8 cellular contexts compared by ENCODE assay signal in the genomic region with DNA sequence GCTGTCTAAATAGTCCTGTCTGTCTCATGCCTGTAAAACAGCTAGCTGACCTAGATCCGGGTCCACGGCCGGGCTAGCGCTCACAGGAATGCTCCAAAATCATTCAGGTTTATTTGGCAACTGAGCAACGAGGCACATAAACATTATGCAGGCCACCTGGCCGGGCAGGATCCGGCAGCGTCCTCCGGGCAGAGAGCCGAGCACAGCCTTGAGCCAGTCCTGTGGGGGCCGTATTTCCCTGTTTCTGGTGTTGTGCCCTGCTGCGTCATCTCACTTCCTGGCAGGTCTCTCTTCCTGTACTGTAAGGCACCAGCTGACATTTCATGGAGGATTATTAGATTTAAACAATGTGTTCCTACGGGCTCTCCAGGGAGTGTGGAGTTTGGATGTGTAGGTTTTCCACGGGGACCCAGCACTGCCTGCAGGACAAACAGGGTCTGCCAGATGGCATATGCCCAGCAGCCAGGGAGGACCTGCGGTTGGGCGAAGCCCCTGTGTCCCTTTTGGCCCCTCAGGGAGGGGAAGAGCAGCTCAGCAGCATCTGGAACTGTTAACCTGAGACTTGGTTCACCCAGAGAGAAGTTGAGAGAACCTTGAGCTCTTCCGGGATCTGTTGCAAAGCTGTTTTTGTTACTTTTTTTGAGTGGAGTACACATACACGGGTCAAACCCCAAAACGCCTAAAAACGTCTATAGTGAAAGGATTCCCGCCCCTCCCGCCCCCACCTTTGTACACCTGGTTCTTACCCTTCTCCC. TPM values are rescaled to one million over a fixed set of nuclear protein-coding genes. Genes with fewer than 3 reads are reported as not detected.
DNase-seq lines count a peak whose midpoint lies in the region; ATAC-seq and TF ChIP-seq lines count a peak whose summit lies in the region.

No MANE protein-coding gene starts in this region.

- H3K9me3 ChIP-seq in right cardiac atrium (ENCODE audit: control insufficient read depth, low read length) = no peaks in the 10 kb centered on the region

- H3K36me3 Mint-ChIP-seq in activated T-helper 17 cell treated with anti-CD3 and anti-CD28 coated beads, Interleukin-2, amount 50 U/mL, for 72 hours (ENCODE audit: low read depth) = no peaks in the 10 kb centered on the region
- H3K36me3 Mint-ChIP-seq in activated T-cell treated with anti-CD3 and anti-CD28 coated beads, Interleukin-2, amount 50 U/mL, for 24 hours (ENCODE audit: low read depth) = no peaks in the 10 kb centered on the region

- H3K4me1 Mint-ChIP-seq in activated T-helper 17 cell treated with anti-CD3 and anti-CD28 coated beads, Interleukin-2, amount 50 U/mL, for 72 hours = no peaks in the 10 kb centered on the region
- H3K4me1 Mint-ChIP-seq in activated T-cell treated with anti-CD3 and anti-CD28 coated beads, Interleukin-2, amount 50 U/mL, for 24 hours (ENCODE audit: low read depth) = no peaks in the 10 kb centered on the region

- H3K9me3 Mint-ChIP-seq in activated T-helper 17 cell treated with anti-CD3 and anti-CD28 coated beads, Interleukin-2, amount 50 U/mL, for 72 hours = no peaks in the 10 kb centered on the region
- no peaks in the 10 kb centered on the region for H3K9me3 Mint-ChIP-seq in activated T-cell treated with anti-CD3 and anti-CD28 coated beads, Interleukin-2, amount 50 U/mL, for 24 hours

- H3K27me3 ChIP-seq in HL-60 (ENCODE audit: insufficient read depth, poor library complexity, severe bottlenecking) = no peaks in the 10 kb centered on the region
- no peaks in the 10 kb centered on the region for H3K27me3 ChIP-seq in right cardiac atrium (ENCODE audit: control insufficient read depth, insufficient read depth)

- peak overlapping the region; percentile 17 for H3K27ac Mint-ChIP-seq in activated T-helper 17 cell treated with anti-CD3 and anti-CD28 coated beads, Interleukin-2, amount 50 U/mL, for 72 hours
- no peak overlapping the region for H3K27ac Mint-ChIP-seq in activated T-cell treated with anti-CD3 and anti-CD28 coated beads, Interleukin-2, amount 50 U/mL, for 24 hours

- ATAC-seq in activated T-helper 17 cell treated with anti-CD3 and anti-CD28 coated beads, Interleukin-2, amount 50 U/mL, for 72 hours (replicated peaks) = no peak
- ATAC-seq in right cardiac atrium = peak; percentile 89 to 95
- ATAC-seq in GM19452 (IDR thresholded peaks at IDR 0.05; ENCODE audit: unreplicated experiment) = no peak

- no peak for TF ChIP-seq CTCF in HL-60 (IDR thresholded peaks at IDR 0.05; ENCODE audit: insufficient read depth, low read length)

- H3K4me1 ChIP-seq in right cardiac atrium (ENCODE audit: control insufficient read depth, insufficient read depth, low read length) = peaks cover 15% of the 10 kb centered on the region

- H3K4me3 ChIP-seq in HL-60 (replicated peaks; ENCODE audit: insufficient read depth, low read length) (no peak overlapping the region), right cardiac atrium (ENCODE audit: low read length) (peak overlapping the region; percentile 2), skin epidermis (peak overlapping the region in 2 of 7 experiments; percentile 20 to 21)

- peak in 1 of 2 experiments; percentile 62 for DNase-seq in HL-60 (ENCODE audit: low read depth in 1 of 2, low spot score in 1 of 2)
- peak; percentile 78 to 90 (median 85) for DNase-seq in right cardiac atrium
- no peak for DNase-seq in NCI-H128 (lab: John Stamatoyannopoulos, UW; ENCODE audit: unreplicated experiment)
- no peak for DNase-seq in activated T-cell treated with anti-CD3 and anti-CD28 coated beads, Interleukin-2, amount 50 U/mL, for 24 hours
- no peak for DNase-seq in retina

- intact Hi-C loops in right cardiac atrium (cut with DNase I) = no loop called here

- WGBS in right cardiac atrium = 40% methylated on average over 22 of the region's 22 CpGs

- H3K27me3 Mint-ChIP-seq in activated T-helper 17 cell treated with anti-CD3 and anti-CD28 coated beads, Interleukin-2, amount 50 U/mL, for 72 hours = peaks cover 21% of the 10 kb centered on the region
- peaks cover 21% of the 10 kb centered on the region for H3K27me3 Mint-ChIP-seq in activated T-cell treated with anti-CD3 and anti-CD28 coated beads, Interleukin-2, amount 50 U/mL, for 24 hours

- H3K27ac ChIP-seq in HL-60 (replicated peaks) (peak overlapping the region; percentile 49), right cardiac atrium (ENCODE audit: low read length) (peak overlapping the region; percentile 68), skin epidermis (peak overlapping the region; percentile 12 to 87 (median 80))

- no peak overlapping the region for H3K4me3 Mint-ChIP-seq in activated T-helper 17 cell treated with anti-CD3 and anti-CD28 coated beads, Interleukin-2, amount 50 U/mL, for 72 hours
- no peak overlapping the region for H3K4me3 Mint-ChIP-seq in activated T-cell treated with anti-CD3 and anti-CD28 coated beads, Interleukin-2, amount 50 U/mL, for 24 hours

RNA-seq across cellular contexts. Expression of a gene that starts 16.5 kb away (rescaled TPM):
- under 1 TPM; 0.74 to 0.82 TPM for total RNA-seq in activated T-helper 17 cell treated with anti-CD3 and anti-CD28 coated beads, Interleukin-2, amount 50 U/mL, for 72 hours
- 1 to 10 TPM; 4.4 to 7.6 (median 6.2) TPM for total RNA-seq in right cardiac atrium
- polyA plus RNA-seq in right cardiac atrium = 2.9 TPM

RNA-seq across cellular contexts. Expression of a gene that starts 23.0 kb away (rescaled TPM):
- total RNA-seq in activated T-helper 17 cell treated with anti-CD3 and anti-CD28 coated beads, Interleukin-2, amount 50 U/mL, for 72 hours = not detected
- 10 to 100 TPM in 1 of 4 donors, 1 to 10 TPM in 3; 8.4 to 10.3 (median 9.2) TPM for total RNA-seq in right cardiac atrium
- 8.3 TPM for polyA plus RNA-seq in right cardiac atrium

Comparison
In these comparisons a context has a peak if more than half of its experiments do, and no peak if none do; other contexts are left out.
1. DNase-seq: peak in right cardiac atrium (3 of 3); none in NCI-H128 (single experiment), activated T-cell treated with anti-CD3 and anti-CD28 coated beads, Interleukin-2, amount 50 U/mL, for 24 hours (single experiment) and retina (single experiment).
2. ATAC-seq: peak in right cardiac atrium (2 of 2); none in activated T-helper 17 cell treated with anti-CD3 and anti-CD28 coated beads, Interleukin-2, amount 50 U/mL, for 72 hours (single experiment) and GM19452 (single experiment).
3. RNA of a gene that starts 23.0 kb away (total RNA-seq): 8.4 to 10.3 TPM in right cardiac atrium; not detected in activated T-helper 17 cell treated with anti-CD3 and anti-CD28 coated beads, Interleukin-2, amount 50 U/mL, for 72 hours; every median in the first group is over 4 times any median in the second.
4. Peak in every context shown above with its lines, with median percentiles within 50 percentile points of each other: H3K27ac ChIP-seq.